15 cellular contexts compared by ENCODE assay signal in the genomic region with DNA sequence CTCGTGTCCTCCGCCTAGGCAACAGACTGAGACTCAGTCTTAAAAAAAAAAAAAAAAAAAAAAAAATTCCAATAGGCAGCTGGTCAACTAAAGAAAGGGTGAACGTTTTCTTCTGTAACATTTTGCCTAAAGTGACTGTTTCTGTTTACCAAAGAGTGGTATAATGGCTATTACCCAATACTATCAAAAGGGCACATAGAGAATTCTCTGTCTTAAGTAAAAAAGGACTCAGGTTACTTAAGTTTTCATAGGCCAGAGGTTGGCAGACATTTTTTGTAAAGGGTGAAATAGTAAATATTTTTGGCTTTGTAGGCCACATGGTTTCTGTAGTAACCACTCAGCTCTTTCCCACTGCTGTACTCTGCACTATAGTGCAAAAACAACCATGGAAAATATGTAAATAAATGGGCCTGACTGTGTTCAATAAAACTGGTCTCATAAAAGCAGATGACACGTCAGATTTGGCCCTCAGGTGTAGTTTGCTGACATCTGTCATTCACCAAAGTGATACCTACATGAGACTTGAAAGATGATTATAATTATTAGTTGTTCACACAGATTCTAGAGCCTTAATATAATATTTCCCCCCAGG.
"Had no signal": no experiment of that assay in that cellular context is flagged by ENCODE, and none has a peak within 500 bp of the region (broad histone marks: within the 10 kb centered on the region; RNA-seq: fewer than 3 reads in every experiment).

No MANE protein-coding gene starts in this region.

- H3K4me1 ChIP-seq: neural progenitor cell, pancreas had no signal

- H3K4me2 ChIP-seq: neural progenitor cell had no signal

- H3K27ac ChIP-seq: neural progenitor cell, pancreas had no signal

- ATAC-seq: heart left ventricle; left ventricle myocardium superior; pancreas; stimulated activated memory B cell treated with anti-CD40 and anti-IgM and Interleukin-4, amounts not matched to agents 10 μg/mL and 1 μg/mL and 100 μg/mL, for 72 hours; T-helper 17 cell had no signal

- DNase-seq: activated B cell treated with CpG ODN at 0.5 μM for 24 hours; activated CD4-positive, alpha-beta T cell treated with anti-CD3 and anti-CD28 coated beads, Interleukin-2, amount 50 U/mL, for 1 hour; activated effector memory CD4-positive, alpha-beta T cell treated with anti-CD3 and anti-CD28 coated beads, Interleukin-2, amount 50 U/mL, for 16 hours; activated T-cell treated with anti-CD3 and anti-CD28 coated beads, Interleukin-2, amount 50 U/mL, for 24 hours; anterior cingulate cortex; endodermal cell; erythroblast; heart left ventricle; islet precursor cell; left ventricle myocardium superior; pancreas; T-helper 17 cell; trophoblast cell had no signal

- H3K9me3 ChIP-seq: heart left ventricle, pancreas had no signal

- H2AFZ ChIP-seq: neural progenitor cell had no signal

- H3K4me3 ChIP-seq: heart left ventricle, neural progenitor cell, pancreas had no signal
